Comparison of ENCODE assay signal across 17 cellular contexts in genomic region chr4:85952518-85952917, GRCh38.
A peak's percentile ranks its signal among the peaks of the same experiment; 100 is the strongest.
DNase-seq lines count a peak whose midpoint lies in the region; ATAC-seq and TF ChIP-seq lines count a peak whose summit lies in the region.
"Had no signal": no experiment of that assay in that cellular context is flagged by ENCODE, and none has a peak within 500 bp of the region (broad histone marks: within the 10 kb centered on the region; RNA-seq: fewer than 3 reads in every experiment).

No MANE protein-coding gene starts in this region.

- H3K36me3 ChIP-seq in brain microvascular endothelial cell (replicated peaks) (no peaks in the 10 kb centered on the region), skeletal muscle satellite cell (ENCODE audit: insufficient read depth, low read length) (no peaks in the 10 kb centered on the region)
- H3K36me3 ChIP-seq: gastroesophageal sphincter had no signal

- H3K27ac ChIP-seq in brain microvascular endothelial cell: peak overlapping the region; percentile 78
- H3K27ac ChIP-seq: C4-2B, gastroesophageal sphincter had no signal

- H3K4me1 ChIP-seq in skeletal muscle satellite cell (ENCODE audit: control insufficient read depth, insufficient read depth, low read length): peaks cover 25% of the 10 kb centered on the region
- H3K4me1 ChIP-seq: gastroesophageal sphincter had no signal

- no peaks in the 10 kb centered on the region for H3K9me3 ChIP-seq in skeletal muscle satellite cell (replicated peaks; ENCODE audit: low read length)
- no peaks in the 10 kb centered on the region for H3K9me3 ChIP-seq in T-helper 17 cell (ENCODE audit: control insufficient read depth, low read length, poor library complexity, severe bottlenecking)
- H3K9me3 ChIP-seq: gastroesophageal sphincter had no signal

- in situ Hi-C loops in brain microvascular endothelial cell (cut with HindIII; ENCODE audit: low pct_ligation_motif_present, low sequenced_read_pairs): no loop called here

- peak; percentile 52 for DNase-seq in HT1080 (ENCODE audit: low read depth)
- DNase-seq in brain microvascular endothelial cell: peak; percentile 67
- peak; percentile 32 to 56 for DNase-seq in foreskin fibroblast
- DNase-seq in activated naive CD4-positive, alpha-beta T cell (lab: John Stamatoyannopoulos, UW): no peak
- no peak for DNase-seq in stimulated activated naive CD4-positive, alpha-beta T cell treated with Interleukin-2 at 50 U/mL for 16 hours (lab: John Stamatoyannopoulos, UW)
- DNase-seq in T-helper 17 cell: no peak
- DNase-seq: activated CD4-positive, CD25-positive, alpha-beta regulatory T cell treated with anti-CD3 and anti-CD28 coated beads, Interleukin-2, amount 50 U/mL, for 72 hours; activated CD8-positive, alpha-beta memory T cell treated with anti-CD3 and anti-CD28 coated beads, Interleukin-2, amount 50 U/mL, for 48 hours; islet precursor cell; NCI-H1417; NCI-H510A treated with DMSO at 0.1 percent for 48 hours; T-helper 1 cell had no signal

- no peak overlapping the region for H3K27ac Mint-ChIP-seq in T-helper 17 cell
- H3K27ac Mint-ChIP-seq: activated naive CD4-positive, alpha-beta T cell treated with anti-CD3 and anti-CD28 coated beads, Interleukin-2, amount 50 U/mL, for 24 hours had no signal

- no peak overlapping the region for H3K4me3 Mint-ChIP-seq in T-helper 17 cell
- H3K4me3 Mint-ChIP-seq: activated naive CD4-positive, alpha-beta T cell treated with anti-CD3 and anti-CD28 coated beads, Interleukin-2, amount 50 U/mL, for 24 hours had no signal

- no peaks in the 10 kb centered on the region for H3K4me1 Mint-ChIP-seq in T-helper 17 cell
- H3K4me1 Mint-ChIP-seq: activated naive CD4-positive, alpha-beta T cell treated with anti-CD3 and anti-CD28 coated beads, Interleukin-2, amount 50 U/mL, for 24 hours had no signal

- no peak for TF ChIP-seq CTCF in brain microvascular endothelial cell (IDR thresholded peaks at IDR 0.05; ENCODE audit: low read depth, low read length, missing control alignments)
- no peak for TF ChIP-seq CTCF in foreskin fibroblast (IDR thresholded peaks at IDR 0.05; ENCODE audit: low read depth, low read length)

- H3K4me2 ChIP-seq in skeletal muscle satellite cell (ENCODE audit: low read length): peak overlapping the region; percentile 68

- H3K27me3 ChIP-seq in brain microvascular endothelial cell (replicated peaks) (no peaks in the 10 kb centered on the region), skeletal muscle satellite cell (ENCODE audit: control insufficient read depth, insufficient read depth, low read length) (no peaks in the 10 kb centered on the region)
- H3K27me3 ChIP-seq: gastroesophageal sphincter had no signal

- H3K4me3 ChIP-seq in brain microvascular endothelial cell (ENCODE audit: low read depth, low read length) (no peak overlapping the region), foreskin fibroblast (ENCODE audit: low read depth in 1 of 2, low read length in 2 of 2) (no peak overlapping the region), skeletal muscle satellite cell (ENCODE audit: low read length) (peak overlapping the region; percentile 26)
- H3K4me3 ChIP-seq: gastroesophageal sphincter had no signal

- no peaks in the 10 kb centered on the region for H3K27me3 Mint-ChIP-seq in T-helper 17 cell
- H3K27me3 Mint-ChIP-seq: activated naive CD4-positive, alpha-beta T cell treated with anti-CD3 and anti-CD28 coated beads, Interleukin-2, amount 50 U/mL, for 24 hours had no signal

- no peaks in the 10 kb centered on the region for H3K36me3 Mint-ChIP-seq in T-helper 17 cell (ENCODE audit: low read depth)
- H3K36me3 Mint-ChIP-seq: activated naive CD4-positive, alpha-beta T cell treated with anti-CD3 and anti-CD28 coated beads, Interleukin-2, amount 50 U/mL, for 24 hours had no signal

- H3K9ac ChIP-seq in skeletal muscle satellite cell (ENCODE audit: low read depth, low read length): peak overlapping the region; percentile 71

- ATAC-seq in T-helper 17 cell (no peak), HG02852 (IDR thresholded peaks at IDR 0.05; ENCODE audit: unreplicated experiment) (no peak)
- ATAC-seq: gastroesophageal sphincter had no signal

Comparison
In these comparisons a context has a peak if more than half of its experiments do, and no peak if none do; other contexts are left out.
1. DNase-seq: peak in HT1080 (single experiment), brain microvascular endothelial cell (single experiment) and foreskin fibroblast (2 of 2); none in activated naive CD4-positive, alpha-beta T cell (0 of 4), stimulated activated naive CD4-positive, alpha-beta T cell treated with Interleukin-2 at 50 U/mL for 16 hours (single experiment) and T-helper 17 cell (0 of 3).